In genomic region chr1:80639777-80640533, GRCh38 we compare ENCODE assay signal across 10 cellular contexts.
DNase-seq lines count a peak whose midpoint lies in the region; ATAC-seq and TF ChIP-seq lines count a peak whose summit lies in the region.
"Had no signal": no experiment of that assay in that cellular context is flagged by ENCODE, and none has a peak within 500 bp of the region (broad histone marks: within the 10 kb centered on the region; RNA-seq: fewer than 3 reads in every experiment).

No MANE protein-coding gene starts in this region.

- DNase-seq in renal cortical epithelial cell (ENCODE audit: low read depth) (peak; percentile 70), endothelial cell (ENCODE audit: low spot score) (no peak), NCI-H1092 (lab: John Stamatoyannopoulos, UW) (no peak)
- DNase-seq: activated CD4-positive, alpha-beta T cell treated with anti-CD3 and anti-CD28 coated beads, Interleukin-2, amount 10 ng/mL, durations not matched to agents 24 days and 14 days; GF-D8 had no signal

- no peak overlapping the region for H3K4me3 Mint-ChIP-seq in endothelial cell (ENCODE audit: unreplicated experiment)
- H3K4me3 Mint-ChIP-seq: activated CD4-positive, alpha-beta T cell treated with anti-CD3 and anti-CD28 coated beads, Interleukin-2, amount 10 ng/mL, durations not matched to agents 24 days and 14 days had no signal

- ATAC-seq in GM19043 (IDR thresholded peaks at IDR 0.05; ENCODE audit: low read depth, unreplicated experiment): peak; percentile 94
- peak; percentile 97 for ATAC-seq in HG02623 (IDR thresholded peaks at IDR 0.05; ENCODE audit: unreplicated experiment)
- peak; percentile 98 for ATAC-seq in HG03520 (IDR thresholded peaks at IDR 0.05; ENCODE audit: unreplicated experiment)
- ATAC-seq in activated CD4-positive, CD25-positive, alpha-beta regulatory T cell treated with anti-CD3 and anti-CD28 coated beads, Interleukin-2, amount 50 U/mL, for 24 hours: no peak
- ATAC-seq: HepG2 had no signal

- peaks cover 2% of the 10 kb centered on the region for H3K4me1 Mint-ChIP-seq in endothelial cell (ENCODE audit: unreplicated experiment)
- H3K4me1 Mint-ChIP-seq: activated CD4-positive, alpha-beta T cell treated with anti-CD3 and anti-CD28 coated beads, Interleukin-2, amount 10 ng/mL, durations not matched to agents 24 days and 14 days had no signal

- no peak for TF ChIP-seq CTCF in endothelial cell (IDR thresholded peaks at IDR 0.05; ENCODE audit: unreplicated experiment)

- no peaks in the 10 kb centered on the region for H3K9me3 Mint-ChIP-seq in endothelial cell (ENCODE audit: unreplicated experiment)
- H3K9me3 Mint-ChIP-seq: activated CD4-positive, alpha-beta T cell treated with anti-CD3 and anti-CD28 coated beads, Interleukin-2, amount 10 ng/mL, durations not matched to agents 24 days and 14 days had no signal

- H3K36me3 Mint-ChIP-seq in endothelial cell (ENCODE audit: low read depth, unreplicated experiment): no peaks in the 10 kb centered on the region

- H3K27me3 Mint-ChIP-seq in endothelial cell (ENCODE audit: unreplicated experiment): no peaks in the 10 kb centered on the region
- H3K27me3 Mint-ChIP-seq: activated CD4-positive, alpha-beta T cell treated with anti-CD3 and anti-CD28 coated beads, Interleukin-2, amount 10 ng/mL, durations not matched to agents 24 days and 14 days had no signal

- H3K27ac Mint-ChIP-seq in endothelial cell (ENCODE audit: unreplicated experiment): no peak overlapping the region
- H3K27ac Mint-ChIP-seq: activated CD4-positive, alpha-beta T cell treated with anti-CD3 and anti-CD28 coated beads, Interleukin-2, amount 10 ng/mL, durations not matched to agents 24 days and 14 days had no signal

Comparison
In these comparisons a context has a peak if more than half of its experiments do, and no peak if none do; other contexts are left out.
1. ATAC-seq: peak in GM19043 (single experiment), HG02623 (single experiment) and HG03520 (single experiment); none in activated CD4-positive, CD25-positive, alpha-beta regulatory T cell treated with anti-CD3 and anti-CD28 coated beads, Interleukin-2, amount 50 U/mL, for 24 hours (0 of 2).